8 cellular contexts compared by ENCODE assay signal in genomic region chr6:126140015-126140414, GRCh38.
"Had no signal": no experiment of that assay in that cellular context is flagged by ENCODE, and none has a peak within 500 bp of the region (broad histone marks: within the 10 kb centered on the region; RNA-seq: fewer than 3 reads in every experiment).

No MANE protein-coding gene starts in this region.

- H3K4me3 ChIP-seq: GM12878 had no signal

- FAIRE-seq: G401.6, GM12891, GM12892, GM18507, GM19239 had no signal

- ATAC-seq: GM12878 had no signal

- DNase-seq: GDM1, GF-D8 had no signal
